In the genomic region with DNA sequence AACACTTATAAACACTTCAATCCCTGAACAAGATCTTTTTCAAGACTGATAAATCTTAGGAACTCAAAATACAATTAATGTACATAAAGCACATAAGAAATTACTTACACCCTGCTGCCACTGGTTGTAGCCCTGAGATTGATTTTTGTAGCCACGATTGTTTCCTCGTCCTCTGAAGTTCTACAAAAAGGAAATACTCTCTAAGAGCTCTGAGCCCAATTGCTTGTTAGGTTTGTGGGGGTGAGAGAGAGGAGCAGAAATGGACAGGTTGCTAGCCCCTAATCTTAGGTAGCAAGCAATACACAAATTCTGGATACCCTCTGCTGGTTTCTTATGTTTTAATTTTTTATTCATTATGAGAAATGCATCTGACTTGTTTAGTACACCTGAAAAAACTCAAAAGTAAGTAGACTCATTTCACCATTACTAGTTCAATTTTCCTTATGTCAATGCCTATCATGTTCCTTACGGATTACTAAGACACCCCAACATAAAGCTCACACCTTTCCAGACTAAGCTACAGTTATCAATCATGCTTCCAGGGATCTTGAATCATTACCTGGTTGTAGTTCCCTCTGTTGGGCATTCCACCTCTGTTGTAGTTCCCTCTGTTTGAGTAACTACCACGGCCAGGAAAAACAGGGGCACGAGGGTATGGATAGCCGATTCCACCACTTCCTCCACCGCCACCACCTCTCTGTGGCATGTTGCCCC, we compare ENCODE assay signal across 17 cellular contexts. TPM values are rescaled to one million over a fixed set of nuclear protein-coding genes. Genes with fewer than 3 reads are reported as not detected.
DNase-seq lines count a peak whose midpoint lies in the region; ATAC-seq and TF ChIP-seq lines count a peak whose summit lies in the region.
"Had no signal": no experiment of that assay in that cellular context is flagged by ENCODE, and none has a peak within 500 bp of the region (broad histone marks: within the 10 kb centered on the region; RNA-seq: fewer than 3 reads in every experiment).

No MANE protein-coding gene starts in this region.

- CTCF ChIA-PET in activated CD8-positive, alpha-beta memory T cell treated with anti-CD3 and anti-CD28 coated beads, Interleukin-2, amount 10 ng/mL, durations not matched to agents 7 days and 5 days (lab: Charles Lee), result interaction anchor here (0.8 to 1.8 kb wide), 4 partner anchors 9 to 18 kb away, joined by 3 to 8 read pairs (median 3); partner anchors contain the start of gene HNRNPU

- peak overlapping the region; percentile 77 for H3K27ac Mint-ChIP-seq in activated CD8-positive, alpha-beta memory T cell treated with anti-CD3 and anti-CD28 coated beads, Interleukin-2, amount 10 ng/mL, durations not matched to agents 7 days and 5 days
- peak overlapping the region; percentile 52 for H3K27ac Mint-ChIP-seq in central memory CD8-positive, alpha-beta T cell (ENCODE audit: low read depth)

- peaks cover 99% of the 10 kb centered on the region for H3K36me3 ChIP-seq in SK-N-MC (ENCODE audit: insufficient read depth, low read length)
- H3K36me3 ChIP-seq in spleen, result peaks cover 0 to 100% (median 83%) of the 10 kb centered on the region in 6 donors

- H3K27me3 ChIP-seq in spleen (replicated peaks in 1 of 7), result no peaks in the 10 kb centered on the region
- H3K27me3 ChIP-seq: foreskin keratinocyte, tibial nerve had no signal

- H3K9me3 ChIP-seq in SK-N-MC (ENCODE audit: low read depth, low read length), result no peaks in the 10 kb centered on the region
- no peaks in the 10 kb centered on the region for H3K9me3 ChIP-seq in spleen
- H3K9me3 ChIP-seq: tibial nerve had no signal

- peak; percentile 50 for ATAC-seq in activated CD8-positive, alpha-beta memory T cell treated with anti-CD3 and anti-CD28 coated beads, Interleukin-2, amount 10 ng/mL, durations not matched to agents 7 days and 5 days
- ATAC-seq in central memory CD8-positive, alpha-beta T cell (replicated peaks; ENCODE audit: extremely low read depth, poor library complexity, severe bottlenecking), result no peak
- ATAC-seq in GM21515 (IDR thresholded peaks at IDR 0.05; ENCODE audit: unreplicated experiment), result no peak
- ATAC-seq: foreskin keratinocyte had no signal

- peaks cover 81% of the 10 kb centered on the region for H3K36me3 Mint-ChIP-seq in activated CD8-positive, alpha-beta memory T cell treated with anti-CD3 and anti-CD28 coated beads, Interleukin-2, amount 10 ng/mL, durations not matched to agents 7 days and 5 days
- H3K36me3 Mint-ChIP-seq in central memory CD8-positive, alpha-beta T cell (ENCODE audit: insufficient read depth), result peaks cover 78% of the 10 kb centered on the region

- no peak for TF ChIP-seq POLR2A in spleen (IDR thresholded peaks at IDR 0.05)

- no peaks in the 10 kb centered on the region for H3K27me3 Mint-ChIP-seq in activated CD8-positive, alpha-beta memory T cell treated with anti-CD3 and anti-CD28 coated beads, Interleukin-2, amount 10 ng/mL, durations not matched to agents 7 days and 5 days
- no peaks in the 10 kb centered on the region for H3K27me3 Mint-ChIP-seq in central memory CD8-positive, alpha-beta T cell

- no peak for TF ChIP-seq CTCF in spleen (IDR thresholded peaks at IDR 0.05 in 8 of 11, conservative IDR thresholded peaks at IDR 0.05 in 3 of 11)

- WGBS in spleen, 5 donors, result 27 to 41% (median 37%) methylated on average over 7 of the region's 7 CpGs

- H3K4me1 Mint-ChIP-seq in activated CD8-positive, alpha-beta memory T cell treated with anti-CD3 and anti-CD28 coated beads, Interleukin-2, amount 10 ng/mL, durations not matched to agents 7 days and 5 days, result peaks cover 81% of the 10 kb centered on the region
- H3K4me1 Mint-ChIP-seq in central memory CD8-positive, alpha-beta T cell, result peaks cover 63% of the 10 kb centered on the region

- H3K9me3 Mint-ChIP-seq in activated CD8-positive, alpha-beta memory T cell treated with anti-CD3 and anti-CD28 coated beads, Interleukin-2, amount 10 ng/mL, durations not matched to agents 7 days and 5 days (ENCODE audit: low read depth), result no peaks in the 10 kb centered on the region
- no peaks in the 10 kb centered on the region for H3K9me3 Mint-ChIP-seq in central memory CD8-positive, alpha-beta T cell

- H3K4me3 ChIP-seq in SK-N-MC (no peak overlapping the region), spleen (no peak overlapping the region)
- H3K4me3 ChIP-seq: tibial nerve had no signal

- H3K27ac ChIP-seq in SK-N-MC (0 out of 2 replicates have a peak overlapping the region, but pooled peaks have one; percentile 2), spleen (peak overlapping the region in 6 of 8 donors; percentile 5 to 69 (median 36))
- H3K27ac ChIP-seq: foreskin keratinocyte, tibial nerve had no signal

- peaks cover 64 to 99% (median 82%) of the 10 kb centered on the region in 6 donors for H3K4me1 ChIP-seq in spleen

- DNase-seq in activated CD8-positive, alpha-beta memory T cell treated with anti-CD3 and anti-CD28 coated beads, Interleukin-2, amount 10 ng/mL, durations not matched to agents 7 days and 5 days, result no peak
- no peak for DNase-seq in activated CD8-positive, alpha-beta memory T cell treated with anti-CD3 and anti-CD28 coated beads for 24 hours
- DNase-seq in SK-N-MC (ENCODE audit: low read depth, low spot score) (no peak), spleen (no peak), NCI-H345 treated with DMSO at 0.1 percent for 48 hours (lab: John Stamatoyannopoulos, UW; ENCODE audit: unreplicated experiment) (no peak), anterior cingulate cortex (lab: John Stamatoyannopoulos, UW) (no peak)
- DNase-seq in central memory CD8-positive, alpha-beta T cell (ENCODE audit: low spot score in 2 of 2), result no peak
- DNase-seq: ACHN; DMS79 treated with DMSO at 0.1 percent for 48 hours; effector CD4-positive, alpha-beta T cell; foreskin keratinocyte; IMR-90; NCI-H146; RPMI8226; T-helper 9 cell had no signal

- H3K4me3 Mint-ChIP-seq in activated CD8-positive, alpha-beta memory T cell treated with anti-CD3 and anti-CD28 coated beads, Interleukin-2, amount 10 ng/mL, durations not matched to agents 7 days and 5 days, result peak overlapping the region; percentile 53
- peak overlapping the region; percentile 14 for H3K4me3 Mint-ChIP-seq in central memory CD8-positive, alpha-beta T cell

- intact Hi-C loops in spleen (cut with DNase I; ENCODE audit: low total_unique reads), result no loop called here

- H3K9ac ChIP-seq in SK-N-MC (ENCODE audit: insufficient read length), result no peak overlapping the region

RNA-seq across cellular contexts. Expression of gene HNRNPU, which starts 9.3 kb away (rescaled TPM):
- total RNA-seq in activated CD8-positive, alpha-beta memory T cell treated with anti-CD3 and anti-CD28 coated beads, Interleukin-2, amount 10 ng/mL, durations not matched to agents 7 days and 5 days, result 100 to 1,000 TPM; 410 to 503 TPM
- 100 to 1,000 TPM; 279 to 457 (median 350) TPM for total RNA-seq in spleen
- 100 to 1,000 TPM; 121 to 156 (median 153) TPM for polyA plus RNA-seq in spleen

RNA-seq across cellular contexts. Expression of gene COX20, which starts 19.6 kb away (rescaled TPM):
- 10 to 100 TPM; 21.6 to 26.3 TPM for total RNA-seq in activated CD8-positive, alpha-beta memory T cell treated with anti-CD3 and anti-CD28 coated beads, Interleukin-2, amount 10 ng/mL, durations not matched to agents 7 days and 5 days
- 10 to 100 TPM; 20.7 to 30.9 (median 23.2) TPM for total RNA-seq in spleen
- 10 to 100 TPM; 38.4 to 45.4 (median 39.6) TPM for polyA plus RNA-seq in spleen
